In the genomic region with DNA sequence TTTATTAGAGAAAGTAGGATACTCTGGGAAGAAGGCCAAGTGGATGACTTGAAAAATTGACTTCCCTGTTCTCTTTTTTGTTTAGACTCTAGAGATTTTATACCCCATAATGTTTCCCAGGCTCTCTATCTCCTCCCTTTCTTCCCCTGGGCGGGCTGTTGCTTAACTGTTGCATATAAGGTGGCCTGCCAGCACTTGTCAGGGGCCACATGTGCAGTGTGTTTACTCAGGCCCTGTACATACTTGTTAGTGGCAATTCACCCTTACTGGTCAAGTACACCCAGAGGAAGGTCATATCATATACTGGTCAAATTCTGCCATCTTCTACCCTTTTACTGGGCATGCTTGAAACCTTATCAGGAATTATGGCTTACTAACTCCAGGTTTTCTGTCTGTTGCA, we compare ENCODE assay signal across 13 cellular contexts.
DNase-seq lines count a peak whose midpoint lies in the region; ATAC-seq and TF ChIP-seq lines count a peak whose summit lies in the region.
"Had no signal": no experiment of that assay in that cellular context is flagged by ENCODE, and none has a peak within 500 bp of the region (broad histone marks: within the 10 kb centered on the region; RNA-seq: fewer than 3 reads in every experiment).

No MANE protein-coding gene starts in this region.

- peaks cover 14% of the 10 kb centered on the region for H3K4me1 Mint-ChIP-seq in type B pancreatic cell (ENCODE audit: unreplicated experiment)
- H3K4me1 Mint-ChIP-seq: central memory CD8-positive, alpha-beta T cell; stimulated activated effector memory CD8-positive, alpha-beta T cell treated with anti-CD3 and anti-CD28 coated beads, Interleukin-12 subunit alpha, Interleukin-12 subunit beta, amount 100 ng/mL, for 72 hours had no signal

- H3K27me3 Mint-ChIP-seq in type B pancreatic cell, result no peaks in the 10 kb centered on the region
- H3K27me3 Mint-ChIP-seq: central memory CD8-positive, alpha-beta T cell had no signal

- peak; percentile 13 to 45 for ATAC-seq in left cardiac atrium
- ATAC-seq: activated T-cell treated with anti-CD3 and anti-CD28 coated beads, Interleukin-2, amount 50 U/mL, for 72 hours; stimulated activated effector memory CD8-positive, alpha-beta T cell treated with anti-CD3 and anti-CD28 coated beads, Interleukin-12 subunit alpha, Interleukin-12 subunit beta, amount 100 ng/mL, for 72 hours had no signal

- intact Hi-C loops in left cardiac atrium (cut with DNase I), result no loop called here

- DNase-seq in NCI-H2029 (lab: John Stamatoyannopoulos, UW), result peak; percentile 8
- no peak for DNase-seq in NCI-H2029 treated with DMSO at 0.1 percent for 48 hours (lab: John Stamatoyannopoulos, UW)
- peak; percentile 18 to 68 for DNase-seq in SHP77 (lab: John Stamatoyannopoulos, UW)
- no peak for DNase-seq in left cardiac atrium
- no peak for DNase-seq in type B pancreatic cell (ENCODE audit: extremely low spot score, unreplicated experiment)
- no peak for DNase-seq in NCI-H2081 treated with DMSO at 0.1 percent for 48 hours (lab: John Stamatoyannopoulos, UW)
- DNase-seq in stimulated activated CD4-positive, alpha-beta T cell treated with anti-CD3 and anti-CD28 coated beads, Interleukin-2, amount 100 ng/mL, for 24 hours, result no peak
- no peak for DNase-seq in activated CD4-positive, alpha-beta T cell treated with anti-CD3 and anti-CD28 coated beads, Interleukin-2, amount 50 U/mL, for 4 hours
- DNase-seq: activated T-cell treated with anti-CD3 and anti-CD28 coated beads, Interleukin-2, amount 50 U/mL, for 72 hours; head of caudate nucleus; WERI-Rb-1 had no signal

- no peak for TF ChIP-seq CTCF in type B pancreatic cell (conservative IDR thresholded peaks at IDR 0.05)

- no peaks in the 10 kb centered on the region for H3K36me3 Mint-ChIP-seq in type B pancreatic cell
- H3K36me3 Mint-ChIP-seq: stimulated activated effector memory CD8-positive, alpha-beta T cell treated with anti-CD3 and anti-CD28 coated beads, Interleukin-12 subunit alpha, Interleukin-12 subunit beta, amount 100 ng/mL, for 72 hours had no signal

- no peaks in the 10 kb centered on the region for H3K9me3 Mint-ChIP-seq in type B pancreatic cell

- peak overlapping the region; percentile 67 for H3K27ac Mint-ChIP-seq in type B pancreatic cell
- H3K27ac Mint-ChIP-seq: activated T-cell treated with anti-CD3 and anti-CD28 coated beads, Interleukin-2, amount 50 U/mL, for 72 hours; stimulated activated effector memory CD8-positive, alpha-beta T cell treated with anti-CD3 and anti-CD28 coated beads, Interleukin-12 subunit alpha, Interleukin-12 subunit beta, amount 100 ng/mL, for 72 hours had no signal

- H3K4me3 Mint-ChIP-seq in type B pancreatic cell, result no peak overlapping the region
- H3K4me3 Mint-ChIP-seq: activated T-cell treated with anti-CD3 and anti-CD28 coated beads, Interleukin-2, amount 50 U/mL, for 72 hours; central memory CD8-positive, alpha-beta T cell; stimulated activated effector memory CD8-positive, alpha-beta T cell treated with anti-CD3 and anti-CD28 coated beads, Interleukin-12 subunit alpha, Interleukin-12 subunit beta, amount 100 ng/mL, for 72 hours had no signal

Comparison
In these comparisons a context has a peak if more than half of its experiments do, and no peak if none do; other contexts are left out.
1. DNase-seq: peak in NCI-H2029 (single experiment) and SHP77 (2 of 2); none in NCI-H2029 treated with DMSO at 0.1 percent for 48 hours (single experiment), left cardiac atrium (single experiment), type B pancreatic cell (single experiment), NCI-H2081 treated with DMSO at 0.1 percent for 48 hours (single experiment), stimulated activated CD4-positive, alpha-beta T cell treated with anti-CD3 and anti-CD28 coated beads, Interleukin-2, amount 100 ng/mL, for 24 hours (0 of 2) and activated CD4-positive, alpha-beta T cell treated with anti-CD3 and anti-CD28 coated beads, Interleukin-2, amount 50 U/mL, for 4 hours (0 of 2).